In the genomic region with DNA sequence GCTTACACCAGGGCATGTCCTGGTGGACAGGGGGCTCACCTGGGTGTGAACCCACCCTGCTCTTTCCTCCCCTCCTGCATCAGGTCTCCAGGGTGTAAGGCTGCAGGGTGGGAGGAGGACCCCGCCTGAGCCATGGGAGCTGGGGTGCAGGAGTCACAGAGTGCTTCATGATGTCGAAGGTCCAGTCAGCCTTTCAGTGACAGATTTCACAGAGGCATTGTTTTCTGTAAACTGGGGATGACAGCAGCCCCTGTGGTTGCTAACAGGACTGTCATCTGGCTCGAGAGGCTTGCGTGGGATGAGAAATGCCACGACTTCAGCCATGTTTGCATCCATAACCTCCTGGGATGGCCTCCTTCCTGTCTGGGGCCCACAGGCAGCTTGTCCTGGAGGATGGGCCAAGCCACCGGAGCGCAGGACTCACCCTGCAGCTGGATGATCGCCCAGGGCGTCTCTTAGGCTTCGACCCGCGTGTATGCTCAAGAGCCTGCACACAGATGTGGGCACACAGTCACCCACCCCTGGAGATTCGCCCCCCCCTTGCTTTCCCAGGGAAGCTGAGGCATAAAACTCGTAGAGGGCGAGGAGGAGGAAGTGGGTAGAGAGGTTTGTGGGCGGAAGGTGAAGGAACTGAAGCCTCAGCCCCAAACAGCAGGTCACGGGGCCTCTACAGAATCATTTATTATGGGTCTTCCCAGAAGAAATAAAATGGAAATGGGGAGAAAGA, we compare ENCODE assay signal across 8 cellular contexts. TPM values are rescaled to one million over a fixed set of nuclear protein-coding genes. Genes with fewer than 3 reads are reported as not detected.
DNase-seq lines count a peak whose midpoint lies in the region; ATAC-seq and TF ChIP-seq lines count a peak whose summit lies in the region.

No MANE protein-coding gene starts in this region.

- H3K4me1 Mint-ChIP-seq in dendritic cell treated with granulocyte-macrophage colony-stimulating factor and Interleukin-4, amounts not matched to agents 40 ng/mL and 50 ng/mL, for 4 days (ENCODE audit: low read depth): peaks cover 39% of the 10 kb centered on the region
- peaks cover 3% of the 10 kb centered on the region for H3K4me1 Mint-ChIP-seq in progenitor cell of endocrine pancreas (ENCODE audit: low read depth)

- peak overlapping the region; percentile 42; the same call in 1 of the 2 replicates for H3K27ac ChIP-seq in SK-N-MC

- no peak for DNase-seq in SK-N-MC (ENCODE audit: low read depth, low spot score)
- no peak for DNase-seq in progenitor cell of endocrine pancreas (ENCODE audit: low spot score, unreplicated experiment)
- DNase-seq in epidermal melanocyte (ENCODE audit: insufficient read length, low spot score): no peak
- DNase-seq in 8988T: no peak
- no peak for DNase-seq in DMS114 treated with DMSO at 0.1 percent for 48 hours (lab: John Stamatoyannopoulos, UW; ENCODE audit: unreplicated experiment)

- ATAC-seq in HG03196 (IDR thresholded peaks at IDR 0.05; ENCODE audit: unreplicated experiment): no peak

- peak overlapping the region; percentile 87 for H3K27ac Mint-ChIP-seq in dendritic cell treated with granulocyte-macrophage colony-stimulating factor and Interleukin-4, amounts not matched to agents 40 ng/mL and 50 ng/mL, for 4 days
- H3K27ac Mint-ChIP-seq in progenitor cell of endocrine pancreas: peak overlapping the region; percentile 16

- no peaks in the 10 kb centered on the region for H3K9me3 Mint-ChIP-seq in dendritic cell treated with granulocyte-macrophage colony-stimulating factor and Interleukin-4, amounts not matched to agents 40 ng/mL and 50 ng/mL, for 4 days
- H3K9me3 Mint-ChIP-seq in progenitor cell of endocrine pancreas (ENCODE audit: low read depth): no peaks in the 10 kb centered on the region

- in situ Hi-C loops in GM18951 (cut with MboI; ENCODE audit: low sequenced_read_pairs, unreplicated experiment): loop anchor here (5.0 kb wide), 1 partner anchor 190 kb away; the partner anchor contains the start of gene MISP3

- no peak overlapping the region for H3K9ac ChIP-seq in SK-N-MC (ENCODE audit: insufficient read length)

- no peaks in the 10 kb centered on the region for H3K36me3 ChIP-seq in SK-N-MC (ENCODE audit: insufficient read depth, low read length)

- no peaks in the 10 kb centered on the region for H3K36me3 Mint-ChIP-seq in dendritic cell treated with granulocyte-macrophage colony-stimulating factor and Interleukin-4, amounts not matched to agents 40 ng/mL and 50 ng/mL, for 4 days (ENCODE audit: low read depth)
- H3K36me3 Mint-ChIP-seq in progenitor cell of endocrine pancreas (ENCODE audit: insufficient read depth): no peaks in the 10 kb centered on the region

- peak; percentile 33 for TF ChIP-seq POLR2A in GM18951 (IDR thresholded peaks at IDR 0.05; ENCODE audit: extremely low read depth, insufficient read depth, insufficient read length)

- no peaks in the 10 kb centered on the region for H3K9me3 ChIP-seq in SK-N-MC (ENCODE audit: low read depth, low read length)

- H3K4me3 Mint-ChIP-seq in dendritic cell treated with granulocyte-macrophage colony-stimulating factor and Interleukin-4, amounts not matched to agents 40 ng/mL and 50 ng/mL, for 4 days: peak overlapping the region; percentile 17
- H3K4me3 Mint-ChIP-seq in progenitor cell of endocrine pancreas (ENCODE audit: low read depth): no peak overlapping the region

- intact Hi-C loops in dendritic cell treated with granulocyte-macrophage colony-stimulating factor and Interleukin-4, amounts not matched to agents 40 ng/mL and 50 ng/mL, for 4 days (cut with micrococcal nuclease): loop anchor here (2.0 to 5.0 kb wide), 3 partner anchors 71 to 190 kb away; partner anchors contain the start of genes DCAF15 and MISP3

- H3K4me3 ChIP-seq in SK-N-MC: no peak overlapping the region

- no peak for TF ChIP-seq CTCF in progenitor cell of endocrine pancreas (IDR thresholded peaks at IDR 0.05; ENCODE audit: unreplicated experiment)

- H3K27me3 Mint-ChIP-seq in dendritic cell treated with granulocyte-macrophage colony-stimulating factor and Interleukin-4, amounts not matched to agents 40 ng/mL and 50 ng/mL, for 4 days: peaks cover 28% of the 10 kb centered on the region
- no peaks in the 10 kb centered on the region for H3K27me3 Mint-ChIP-seq in progenitor cell of endocrine pancreas

RNA-seq across cellular contexts. Expression of gene NANOS3, which starts 4.9 kb away (rescaled TPM):
- total RNA-seq in progenitor cell of endocrine pancreas: 9.5 and 10.5 TPM in 2 replicates

RNA-seq across cellular contexts. Expression of gene BRME1, which starts 24.1 kb away (rescaled TPM):
- total RNA-seq in progenitor cell of endocrine pancreas: 6.1 and 8.9 TPM in 2 replicates

RNA-seq across cellular contexts. Expression of gene CC2D1A, which starts 24.1 kb away (rescaled TPM):
- 69.4 and 74.0 TPM in 2 replicates for total RNA-seq in progenitor cell of endocrine pancreas

RNA-seq across cellular contexts. Expression of gene PODNL1, which starts 56.4 kb away (rescaled TPM):
- total RNA-seq in progenitor cell of endocrine pancreas: not detected in 2 replicates
